ENCODE assay signal across 29 cellular contexts in genomic region chr9:84381508-84381907, GRCh38. TPM values are rescaled to one million over a fixed set of nuclear protein-coding genes. Genes with fewer than 3 reads are reported as not detected.
"Had no signal": no experiment of that assay in that cellular context is flagged by ENCODE, and none has a peak within 500 bp of the region (broad histone marks: within the 10 kb centered on the region; RNA-seq: fewer than 3 reads in every experiment).

No MANE protein-coding gene starts in this region.

- ATAC-seq: activated CD4-positive, CD25-positive, alpha-beta regulatory T cell treated with anti-CD3 and anti-CD28 coated beads, Interleukin-2, amount 50 U/mL, for 24 hours; activated CD8-positive, alpha-beta memory T cell treated with anti-CD3 and anti-CD28 coated beads, Interleukin-2, amount 10 ng/mL, durations not matched to agents 7 days and 5 days; activated CD8-positive, alpha-beta T cell treated with anti-CD3 and anti-CD28 coated beads, Interleukin-2, amount 10 ng/mL, durations not matched to agents 7 days and 5 days; activated naive CD8-positive, alpha-beta T cell treated with anti-CD3 and anti-CD28 coated beads, Interleukin-2, amount 50 U/mL, for 24 hours; effector memory CD8-positive, alpha-beta T cell; foreskin keratinocyte; gastrocnemius medialis; T-cell had no signal

- H3K4me1 ChIP-seq: ascending aorta, breast epithelium, esophagus muscularis mucosa, foreskin keratinocyte, gastrocnemius medialis had no signal

- H3K4me3 ChIP-seq: adrenal gland, ascending aorta, breast epithelium, esophagus muscularis mucosa, gastrocnemius medialis had no signal

- FAIRE-seq: colon had no signal

- H3K36me3 ChIP-seq: adrenal gland, ascending aorta, breast epithelium, esophagus muscularis mucosa, gastrocnemius medialis, WERI-Rb-1 had no signal

- H3K27ac ChIP-seq: adrenal gland, ascending aorta, breast epithelium, esophagus muscularis mucosa, foreskin keratinocyte, gastrocnemius medialis, WERI-Rb-1 had no signal

- H3K9me3 ChIP-seq: adrenal gland, ascending aorta, breast epithelium, esophagus muscularis mucosa, gastrocnemius medialis had no signal

- DNase-seq: activated B cell treated with CpG ODN at 0.5 μM for 24 hours; activated CD4-positive, alpha-beta memory T cell treated with anti-CD3 and anti-CD28 coated beads for 36 hours; activated CD4-positive, alpha-beta T cell treated with anti-CD3 and anti-CD28 coated beads, Interleukin-2, amount 10 ng/mL, durations not matched to agents 24 days and 14 days; activated CD8-positive, alpha-beta memory T cell treated with anti-CD3 and anti-CD28 coated beads, Interleukin-2, amount 10 ng/mL, durations not matched to agents 7 days and 5 days; activated CD8-positive, alpha-beta memory T cell treated with anti-CD3 and anti-CD28 coated beads, Interleukin-2, amount 50 U/mL, for 4 hours; activated CD8-positive, alpha-beta T cell treated with anti-CD3 and anti-CD28 coated beads, Interleukin-2, amount 10 ng/mL, durations not matched to agents 7 days and 5 days; activated effector memory CD4-positive, alpha-beta T cell treated with anti-CD3 and anti-CD28 coated beads, Interleukin-2, amount 50 U/mL, for 16 hours; activated naive CD4-positive, alpha-beta T cell treated with anti-CD3 and anti-CD28 coated beads for 36 hours; activated naive CD8-positive, alpha-beta T cell treated with anti-CD3 and anti-CD28 coated beads for 36 hours; activated naive CD8-positive, alpha-beta T cell treated with anti-CD3 and anti-CD28 coated beads, Interleukin-2, amount 50 U/mL, for 24 hours; activated T-cell treated with anti-CD3 and anti-CD28 coated beads, Interleukin-2, amount 50 U/mL, for 1 hour; activated T-cell treated with anti-CD3 and anti-CD28 coated beads, Interleukin-2, amount 50 U/mL, for 48 hours; adrenal gland; caudate nucleus; cortex of kidney; dermis blood vessel endothelial cell; effector CD4-positive, alpha-beta T cell; effector memory CD8-positive, alpha-beta T cell; foreskin keratinocyte; gastrocnemius medialis; glutamatergic neuron; T-cell; T1000; WERI-Rb-1 had no signal

- H3K27me3 ChIP-seq: adrenal gland, ascending aorta, breast epithelium, esophagus muscularis mucosa, gastrocnemius medialis had no signal

RNA-seq across cellular contexts. Expression of gene SLC28A3, which starts 41.0 kb away (rescaled TPM):
- total RNA-seq: activated B cell treated with CpG ODN at 0.5 μM for 24 hours; activated CD8-positive, alpha-beta T cell treated with anti-CD3 and anti-CD28 coated beads, Interleukin-2, amount 10 ng/mL, durations not matched to agents 7 days and 5 days; adrenal gland; ascending aorta; dermis blood vessel endothelial cell; T-cell had no signal
